ENCODE assay signal across 36 cellular contexts in the genomic region with DNA sequence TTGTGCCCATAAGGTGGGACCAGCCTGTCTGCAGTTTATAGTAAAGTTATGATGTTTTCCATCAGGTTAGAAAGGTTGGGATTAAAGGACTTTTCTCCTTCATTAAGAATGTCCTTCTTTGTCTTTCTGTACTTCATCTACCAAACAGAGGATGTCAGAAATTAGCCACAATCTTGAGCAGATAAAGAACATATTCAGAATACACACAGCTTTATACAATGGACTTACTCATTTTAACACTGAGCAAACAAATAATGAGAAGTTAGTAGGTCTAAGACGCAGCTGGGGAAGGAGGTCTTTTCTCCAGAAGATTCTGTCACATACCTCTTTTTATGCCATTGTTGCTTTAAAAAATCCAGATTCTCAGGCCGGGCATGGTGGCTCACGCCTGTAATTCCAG.
"Had no signal": no experiment of that assay in that cellular context is flagged by ENCODE, and none has a peak within 500 bp of the region (broad histone marks: within the 10 kb centered on the region; RNA-seq: fewer than 3 reads in every experiment).

No MANE protein-coding gene starts in this region.

- H3K4me3 Mint-ChIP-seq: activated B cell treated with CpG ODN at 0.5 μM for 24 hours; activated CD4-positive, alpha-beta memory T cell treated with anti-CD3 and anti-CD28 coated beads for 36 hours; activated CD4-positive, alpha-beta T cell treated with anti-CD3 and anti-CD28 coated beads, Interleukin-2, amount 10 ng/mL, durations not matched to agents 24 days and 14 days; activated CD8-positive, alpha-beta T cell treated with anti-CD3 and anti-CD28 coated beads for 36 hours; activated naive CD4-positive, alpha-beta T cell treated with anti-CD3 and anti-CD28 coated beads for 36 hours; activated naive CD8-positive, alpha-beta T cell treated with anti-CD3 and anti-CD28 coated beads for 36 hours; activated T-cell treated with anti-CD3 and anti-CD28 coated beads, Interleukin-2, amount 50 U/mL, for 4 hours; activated T-cell treated with anti-CD3 and anti-CD28 coated beads, Interleukin-2, amount 50 U/mL, for 72 hours; activated T-helper 1 cell treated with anti-CD3 and anti-CD28 coated beads, Interleukin-12 subunit alpha, Interleukin-12 subunit beta, Interleukin-2, Interleukin-4 antibody, amounts not matched to agents 30 ng/mL and 10 ng/mL and 1 ng/mL, durations not matched to agents 14 hours and 24 hours and 36 hours; activated T-helper 17 cell treated with anti-CD3 and anti-CD28 coated beads, Interleukin-2, amount 50 U/mL, for 72 hours; brain; central memory CD8-positive, alpha-beta T cell; T-cell; T-helper 2 cell treated with Interferon-gamma antibody and Interleukin-4, amounts not matched to agents 5 μg/mL and 100 μg/mL, for 36 hours had no signal

- H3K36me3 Mint-ChIP-seq: activated CD4-positive, alpha-beta memory T cell treated with anti-CD3 and anti-CD28 coated beads for 36 hours had no signal

- H3K36me3 ChIP-seq: adrenal gland, cardiac muscle cell had no signal

- DNase-seq: activated B cell treated with CpG ODN at 0.5 μM for 24 hours; activated CD4-positive, alpha-beta memory T cell treated with anti-CD3 and anti-CD28 coated beads for 36 hours; activated CD4-positive, alpha-beta T cell treated with anti-CD3 and anti-CD28 coated beads for 4 hours; activated CD4-positive, alpha-beta T cell treated with anti-CD3 and anti-CD28 coated beads, Interleukin-2, amount 10 ng/mL, durations not matched to agents 24 days and 14 days; activated CD4-positive, alpha-beta T cell treated with anti-CD3 and anti-CD28 coated beads, Interleukin-2, amount 50 U/mL, for 1 hour; activated CD4-positive, alpha-beta T cell treated with anti-CD3 and anti-CD28 coated beads, Interleukin-2, amount 50 U/mL, for 4 hours; activated CD4-positive, CD25-positive, alpha-beta regulatory T cell treated with anti-CD3 and anti-CD28 coated beads, Interleukin-2, amount 50 U/mL, for 72 hours; activated CD8-positive, alpha-beta memory T cell treated with anti-CD3 and anti-CD28 coated beads, Interleukin-2, amount 50 U/mL, for 4 hours; activated CD8-positive, alpha-beta T cell treated with anti-CD3 and anti-CD28 coated beads for 36 hours; activated effector memory CD4-positive, alpha-beta T cell treated with anti-CD3 and anti-CD28 coated beads, Interleukin-2, amount 50 U/mL, for 16 hours; activated gamma-delta T cell treated with Interleukin-2 at 50 U/mL for 16 hours; activated naive CD4-positive, alpha-beta T cell; activated naive CD4-positive, alpha-beta T cell treated with anti-CD3 and anti-CD28 coated beads for 36 hours; activated naive CD4-positive, alpha-beta T cell treated with anti-CD3 and anti-CD28 coated beads, Interleukin-2, amount 50 U/mL, for 16 hours; activated naive CD8-positive, alpha-beta T cell treated with anti-CD3 and anti-CD28 coated beads for 36 hours; activated T-cell treated with anti-CD3 and anti-CD28 coated beads for 4 hours; activated T-cell treated with anti-CD3 and anti-CD28 coated beads, Interleukin-2, amount 50 U/mL, for 1 hour; activated T-cell treated with anti-CD3 and anti-CD28 coated beads, Interleukin-2, amount 50 U/mL, for 4 hours; activated T-cell treated with anti-CD3 and anti-CD28 coated beads, Interleukin-2, amount 50 U/mL, for 72 hours; amniotic stem cell; aorta; cerebellar nuclear complex; T-cell; T-helper 2 cell; T-helper 9 cell had no signal

- ATAC-seq: activated CD8-positive, alpha-beta T cell treated with anti-CD3 and anti-CD28 coated beads for 36 hours; activated naive CD4-positive, alpha-beta T cell treated with anti-CD3 and anti-CD28 coated beads, Interleukin-2, amount 50 U/mL, for 72 hours; activated T-cell treated with anti-CD3 and anti-CD28 coated beads, Interleukin-2, amount 50 U/mL, for 4 hours; activated T-cell treated with anti-CD3 and anti-CD28 coated beads, Interleukin-2, amount 50 U/mL, for 72 hours; activated T-helper 17 cell treated with anti-CD3 and anti-CD28 coated beads, Interleukin-2, amount 50 U/mL, for 72 hours; T-cell had no signal

- H3K4me3 ChIP-seq: adrenal gland, cardiac muscle cell had no signal

- H3K27me3 Mint-ChIP-seq: activated B cell treated with CpG ODN at 0.5 μM for 24 hours; activated CD4-positive, alpha-beta memory T cell treated with anti-CD3 and anti-CD28 coated beads for 36 hours; activated CD4-positive, alpha-beta T cell treated with anti-CD3 and anti-CD28 coated beads, Interleukin-2, amount 10 ng/mL, durations not matched to agents 24 days and 14 days; activated CD8-positive, alpha-beta T cell treated with anti-CD3 and anti-CD28 coated beads for 36 hours; activated naive CD8-positive, alpha-beta T cell treated with anti-CD3 and anti-CD28 coated beads for 36 hours; activated T-helper 17 cell treated with anti-CD3 and anti-CD28 coated beads, Interleukin-2, amount 50 U/mL, for 72 hours; central memory CD8-positive, alpha-beta T cell; T-cell had no signal

- H3K9me3 ChIP-seq: adrenal gland had no signal

- H3K27me3 ChIP-seq: adrenal gland, cardiac muscle cell had no signal

- H3K27ac Mint-ChIP-seq: activated B cell treated with CpG ODN at 0.5 μM for 24 hours; activated CD4-positive, alpha-beta memory T cell treated with anti-CD3 and anti-CD28 coated beads for 36 hours; activated CD4-positive, alpha-beta T cell treated with anti-CD3 and anti-CD28 coated beads, Interleukin-2, amount 10 ng/mL, durations not matched to agents 24 days and 14 days; activated CD8-positive, alpha-beta T cell treated with anti-CD3 and anti-CD28 coated beads for 36 hours; activated naive CD4-positive, alpha-beta T cell treated with anti-CD3 and anti-CD28 coated beads for 36 hours; activated naive CD4-positive, alpha-beta T cell treated with anti-CD3 and anti-CD28 coated beads, Interleukin-2, amount 50 U/mL, for 72 hours; activated naive CD8-positive, alpha-beta T cell treated with anti-CD3 and anti-CD28 coated beads for 36 hours; activated T-helper 1 cell treated with anti-CD3 and anti-CD28 coated beads, Interleukin-12 subunit alpha, Interleukin-12 subunit beta, Interleukin-2, Interleukin-4 antibody, amounts not matched to agents 30 ng/mL and 10 ng/mL and 1 ng/mL, durations not matched to agents 14 hours and 24 hours and 36 hours; brain; T-cell; T-helper 2 cell treated with Interferon-gamma antibody and Interleukin-4, amounts not matched to agents 5 μg/mL and 100 μg/mL, for 36 hours had no signal

- FAIRE-seq: bronchial epithelial cell, TTC549 had no signal

- H3K27ac ChIP-seq: adrenal gland, cardiac muscle cell, VCaP had no signal

- H3K9me3 Mint-ChIP-seq: activated B cell treated with CpG ODN at 0.5 μM for 24 hours; activated CD4-positive, alpha-beta memory T cell treated with anti-CD3 and anti-CD28 coated beads for 36 hours; activated CD4-positive, alpha-beta T cell treated with anti-CD3 and anti-CD28 coated beads, Interleukin-2, amount 10 ng/mL, durations not matched to agents 24 days and 14 days; activated CD8-positive, alpha-beta T cell treated with anti-CD3 and anti-CD28 coated beads for 36 hours; activated naive CD4-positive, alpha-beta T cell treated with anti-CD3 and anti-CD28 coated beads for 36 hours; activated naive CD4-positive, alpha-beta T cell treated with anti-CD3 and anti-CD28 coated beads, Interleukin-2, amount 50 U/mL, for 72 hours; activated naive CD8-positive, alpha-beta T cell treated with anti-CD3 and anti-CD28 coated beads for 36 hours; activated T-cell treated with anti-CD3 and anti-CD28 coated beads, Interleukin-2, amount 50 U/mL, for 4 hours; activated T-cell treated with anti-CD3 and anti-CD28 coated beads, Interleukin-2, amount 50 U/mL, for 72 hours; activated T-helper 1 cell treated with anti-CD3 and anti-CD28 coated beads, Interleukin-12 subunit alpha, Interleukin-12 subunit beta, Interleukin-2, Interleukin-4 antibody, amounts not matched to agents 30 ng/mL and 10 ng/mL and 1 ng/mL, durations not matched to agents 14 hours and 24 hours and 36 hours; activated T-helper 17 cell treated with anti-CD3 and anti-CD28 coated beads, Interleukin-2, amount 50 U/mL, for 72 hours; brain; central memory CD8-positive, alpha-beta T cell; T-cell; T-helper 2 cell treated with Interferon-gamma antibody and Interleukin-4, amounts not matched to agents 5 μg/mL and 100 μg/mL, for 36 hours had no signal
